2 cellular contexts compared by ENCODE assay signal in the genomic region with DNA sequence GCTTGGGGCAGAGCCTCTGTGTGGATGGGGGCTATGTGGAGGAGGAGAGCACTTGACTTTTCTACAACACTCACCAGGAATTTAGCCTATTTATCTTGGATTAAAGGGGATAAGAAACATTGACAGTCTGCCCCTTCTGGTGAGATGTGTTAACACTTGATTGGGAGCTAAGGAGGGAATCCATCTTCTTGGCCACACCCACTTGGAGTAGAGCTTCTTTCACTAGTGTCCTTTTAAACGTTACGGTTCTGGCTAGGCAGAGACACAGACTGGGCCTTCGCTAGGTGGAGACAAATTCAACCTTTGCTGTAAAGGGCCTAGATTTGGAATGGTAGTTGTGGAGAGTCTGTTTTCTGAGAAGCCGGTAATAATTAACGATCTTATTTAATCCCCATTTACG.
TF ChIP-seq lines count a peak whose summit lies in the region.

No MANE protein-coding gene starts in this region.

TF ChIP-seq in HepG2, 621 proteins besides CTCF, POLR2A, EP300 and RAD21:
- TF ChIP-seq SOX13 (IDR thresholded peaks at IDR 0.05), result no peak
- no peak for TF ChIP-seq SOX13 (CRISPR knock-in tag; conservative IDR thresholded peaks at IDR 0.05 in 1 of 2, IDR thresholded peaks at IDR 0.05 in 1 of 2)
- TF ChIP-seq, protein P1, sequence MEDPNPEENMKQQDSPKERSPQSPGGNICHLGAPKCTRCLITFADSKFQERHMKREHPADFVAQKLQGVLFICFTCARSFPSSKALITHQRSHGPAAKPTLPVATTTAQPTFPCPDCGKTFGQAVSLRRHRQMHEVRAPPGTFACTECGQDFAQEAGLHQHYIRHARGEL (CRISPR knock-in tag; IDR thresholded peaks at IDR 0.05), result peak; percentile 97
TF ChIP-seq in HepG2: peak in this region for 1.

TF ChIP-seq in HEK293T, 16 proteins besides CTCF, POLR2A, EP300 and RAD21:
- TF ChIP-seq ELF4 (IDR thresholded peaks at IDR 0.05), result no peak
- no peak for TF ChIP-seq NFRKB (IDR thresholded peaks at IDR 0.05)
- no peak for TF ChIP-seq TARDBP (IDR thresholded peaks at IDR 0.05)
- no peak for TF ChIP-seq FOXK2 (IDR thresholded peaks at IDR 0.05)
- no peak for TF ChIP-seq LEF1 (IDR thresholded peaks at IDR 0.05; ENCODE audit: borderline replicate concordance)
- TF ChIP-seq, protein P2, sequence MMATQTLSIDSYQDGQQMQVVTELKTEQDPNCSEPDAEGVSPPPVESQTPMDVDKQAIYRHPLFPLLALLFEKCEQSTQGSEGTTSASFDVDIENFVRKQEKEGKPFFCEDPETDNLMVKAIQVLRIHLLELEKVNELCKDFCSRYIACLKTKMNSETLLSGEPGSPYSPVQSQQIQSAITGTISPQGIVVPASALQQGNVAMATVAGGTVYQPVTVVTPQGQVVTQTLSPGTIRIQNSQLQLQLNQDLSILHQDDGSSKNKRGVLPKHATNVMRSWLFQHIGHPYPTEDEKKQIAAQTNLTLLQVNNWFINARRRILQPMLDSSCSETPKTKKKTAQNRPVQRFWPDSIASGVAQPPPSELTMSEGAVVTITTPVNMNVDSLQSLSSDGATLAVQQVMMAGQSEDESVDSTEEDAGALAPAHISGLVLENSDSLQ (IDR thresholded peaks at IDR 0.05), result no peak
- TF ChIP-seq SUZ12 (IDR thresholded peaks at IDR 0.05), result no peak
- no peak for TF ChIP-seq CTBP1 (IDR thresholded peaks at IDR 0.05; ENCODE audit: borderline replicate concordance)
- TF ChIP-seq HDGF (IDR thresholded peaks at IDR 0.05; ENCODE audit: borderline replicate concordance), result no peak
- no peak for TF ChIP-seq FOXM1 (IDR thresholded peaks at IDR 0.05; ENCODE audit: borderline replicate concordance)
- TF ChIP-seq FOXA1 (IDR thresholded peaks at IDR 0.05), result no peak
- no peak for TF ChIP-seq ARNT (IDR thresholded peaks at IDR 0.05)
- no peak for TF ChIP-seq L3MBTL2 (conservative IDR thresholded peaks at IDR 0.05)
